In genomic region chr7:80833289-80834104, GRCh38 we compare ENCODE assay signal across 12 cellular contexts.
DNase-seq lines count a peak whose midpoint lies in the region; ATAC-seq and TF ChIP-seq lines count a peak whose summit lies in the region.
"Had no signal": no experiment of that assay in that cellular context is flagged by ENCODE, and none has a peak within 500 bp of the region (broad histone marks: within the 10 kb centered on the region; RNA-seq: fewer than 3 reads in every experiment).

No MANE protein-coding gene starts in this region.

- ATAC-seq in IMR-90 (ENCODE audit: low read depth) = no peak
- peak; percentile 37 for ATAC-seq in foreskin keratinocyte
- ATAC-seq in sciatic nerve = no peak
- ATAC-seq: left lung had no signal

- TF ChIP-seq POLR2A in IMR-90 (IDR thresholded peaks at IDR 0.05; ENCODE audit: low read depth, low read length) = no peak

- H2AFZ ChIP-seq in IMR-90 (replicated peaks; ENCODE audit: low read length, poor library complexity) = no peak overlapping the region
- H2AFZ ChIP-seq: parathyroid adenoma had no signal

- no peak overlapping the region for H2BK20ac ChIP-seq in IMR-90 (ENCODE audit: low read depth, low read length)

- no peak overlapping the region for H3K4me2 ChIP-seq in IMR-90 (ENCODE audit: low read depth, low read length)
- H3K4me2 ChIP-seq: BLaER1 had no signal

- H2AK9ac ChIP-seq in IMR-90 (replicated peaks; ENCODE audit: low read depth, low read length, poor library complexity) = no peak overlapping the region

- no peak overlapping the region for H3K14ac ChIP-seq in IMR-90 (replicated peaks; ENCODE audit: low read depth, low read length)

- no peaks in the 10 kb centered on the region for H3K9me3 ChIP-seq in IMR-90 (ENCODE audit: control insufficient read depth, insufficient read depth, low read length)
- no peaks in the 10 kb centered on the region for H3K9me3 ChIP-seq in SJCRH30 (replicated peaks)
- H3K9me3 ChIP-seq: BLaER1, left lung had no signal

- WGBS in IMR-90 (ENCODE audit: extremely low coverage in 2 of 2, insufficient read length in 1 of 2), 2 experiments = 100% methylated on average over 3 of the region's 10 CpGs; no CpG with 5 or more reads in 1 of the 2 experiments

- no peak for TF ChIP-seq CTCF in IMR-90 (conservative IDR thresholded peaks at IDR 0.05; ENCODE audit: low read depth, low read length)
- TF ChIP-seq CTCF in foreskin keratinocyte (conservative IDR thresholded peaks at IDR 0.05) = no peak

- CTCF ChIA-PET in IMR-90 (lab: Yijun Ruan, JAX) = no interaction called here

- no TSS peak for BruUV-seq in IMR-90 (replicated peaks; lab: Mats Ljungman, UMichigan)

- no peak overlapping the region for H3K23ac ChIP-seq in IMR-90 (ENCODE audit: low read depth, low read length)

- no peak overlapping the region for H2AK5ac ChIP-seq in IMR-90 (ENCODE audit: low read depth, low read length)

- no peak for TF ChIP-seq RAD21 in IMR-90 (IDR thresholded peaks at IDR 0.05; ENCODE audit: low read length)

- H3K4ac ChIP-seq in IMR-90 (ENCODE audit: low read depth, low read length) = no peak overlapping the region

- POLR2A ChIA-PET in IMR-90 (lab: Charles Lee; ENCODE audit: unreplicated experiment) = no interaction called here

- in situ Hi-C loops in IMR-90 (cut with MboI; ENCODE audit: low sequenced_read_pairs) = no loop called here

- H4K5ac ChIP-seq in IMR-90 (ENCODE audit: low read depth, low read length) = no peak overlapping the region

- no peak overlapping the region for H3K18ac ChIP-seq in IMR-90 (ENCODE audit: low read depth, low read length)

- H3K4me1 ChIP-seq in IMR-90 (ENCODE audit: control insufficient read depth, insufficient read depth, low read length) = peaks cover 3% of the 10 kb centered on the region; the same call in 1 of the 2 replicates
- H3K4me1 ChIP-seq in SJCRH30 = peaks cover 10% of the 10 kb centered on the region
- peaks cover 36% of the 10 kb centered on the region for H3K4me1 ChIP-seq in foreskin keratinocyte
- H3K4me1 ChIP-seq: BLaER1, parathyroid adenoma had no signal

- intact Hi-C loops in IMR-90 (cut with micrococcal nuclease) = loop anchor here (5.0 kb wide), 1 partner anchor 61 kb away; no protein-coding TSS in a partner anchor
- intact Hi-C loops in sciatic nerve (cut with DNase I) = loop anchor here (1.0 kb wide), 1 partner anchor 31 kb away; no protein-coding TSS in a partner anchor

- DNase-seq in AG08396 (ENCODE audit: low spot score) = peak; percentile 8
- peak; percentile 75 for DNase-seq in IMR-90
- peak; percentile 9 to 48 for DNase-seq in SJCRH30
- peak; percentile 46 to 79 for DNase-seq in foreskin keratinocyte
- DNase-seq in central memory CD4-positive, alpha-beta T cell = no peak
- DNase-seq in NCI-H146 (lab: John Stamatoyannopoulos, UW) = no peak
- DNase-seq in sciatic nerve (ENCODE audit: low spot score) = no peak
- DNase-seq in NCI-H1092 treated with DMSO at 0.1 percent for 48 hours (lab: John Stamatoyannopoulos, UW) = no peak
- DNase-seq: left lung; stimulated activated CD4-positive, alpha-beta T cell treated with anti-CD3 and anti-CD28 coated beads, Interleukin-4, amount 100 ng/mL, for 1 hour had no signal

- no peak overlapping the region for H3K4me3 ChIP-seq in IMR-90 (ENCODE audit: insufficient read depth, low read depth, low read length)
- H3K4me3 ChIP-seq in SJCRH30 = no peak overlapping the region
- H3K4me3 ChIP-seq: BLaER1, left lung had no signal

- no peak overlapping the region for H3K56ac ChIP-seq in IMR-90 (ENCODE audit: extremely low read depth, insufficient read depth, low read length)

- dilution Hi-C loops in IMR-90 (cut with HindIII; ENCODE audit: low sequenced_read_pairs, unreplicated experiment) = no loop called here

- no peak overlapping the region for H4K91ac ChIP-seq in IMR-90 (ENCODE audit: insufficient read depth, low read depth, low read length)

- H3K36me3 ChIP-seq in IMR-90 (ENCODE audit: control insufficient read depth, insufficient read depth, low read length) (no peaks in the 10 kb centered on the region), SJCRH30 (no peaks in the 10 kb centered on the region)
- H3K36me3 ChIP-seq: BLaER1, left lung had no signal

- peaks cover 2% of the 10 kb centered on the region; the same call in 1 of the 2 replicates for H3K9me1 ChIP-seq in IMR-90 (ENCODE audit: insufficient read depth, low read length)

- H3K27ac ChIP-seq in IMR-90 (ENCODE audit: insufficient read depth, low read length) (no peak overlapping the region), SJCRH30 (peak overlapping the region; percentile 54), foreskin keratinocyte (peak overlapping the region; percentile 38)
- H3K27ac ChIP-seq: BLaER1, left lung, parathyroid adenoma had no signal

- no peak overlapping the region for H2BK5ac ChIP-seq in IMR-90 (ENCODE audit: low read depth, low read length, poor library complexity, severe bottlenecking)

- no peaks in the 10 kb centered on the region for H4K20me1 ChIP-seq in IMR-90 (ENCODE audit: insufficient read depth, low read length)
- H4K20me1 ChIP-seq: BLaER1 had no signal

- peaks cover 10 to 13% of the 10 kb centered on the region in 2 experiments; a peak in 3 of 4 replicates for H3K79me1 ChIP-seq in IMR-90 (ENCODE audit: low read depth in 1 of 2, low read length in 2 of 2)

- H2BK15ac ChIP-seq in IMR-90 (ENCODE audit: low read depth, low read length) = no peak overlapping the region

- H3K27me3 ChIP-seq in IMR-90 (ENCODE audit: control insufficient read depth, insufficient read depth, low read length) = no peaks in the 10 kb centered on the region
- H3K27me3 ChIP-seq in SJCRH30 = no peaks in the 10 kb centered on the region
- no peaks in the 10 kb centered on the region for H3K27me3 ChIP-seq in foreskin keratinocyte
- H3K27me3 ChIP-seq: BLaER1, left lung had no signal

- H3K9ac ChIP-seq in IMR-90 (ENCODE audit: low read depth, low read length) = no peak overlapping the region
- H3K9ac ChIP-seq: BLaER1, parathyroid adenoma had no signal

- H4K8ac ChIP-seq in IMR-90 (ENCODE audit: low read depth in 2 of 2, low read length in 2 of 2) = no peak overlapping the region

- no peak overlapping the region for H2BK120ac ChIP-seq in IMR-90 (ENCODE audit: low read depth, low read length)

TF ChIP-seq in IMR-90, 13 proteins besides CTCF, POLR2A, EP300 and RAD21:
- no peak for TF ChIP-seq RFX5 (IDR thresholded peaks at IDR 0.05; ENCODE audit: low read depth, low read length)
- TF ChIP-seq, protein P1, sequence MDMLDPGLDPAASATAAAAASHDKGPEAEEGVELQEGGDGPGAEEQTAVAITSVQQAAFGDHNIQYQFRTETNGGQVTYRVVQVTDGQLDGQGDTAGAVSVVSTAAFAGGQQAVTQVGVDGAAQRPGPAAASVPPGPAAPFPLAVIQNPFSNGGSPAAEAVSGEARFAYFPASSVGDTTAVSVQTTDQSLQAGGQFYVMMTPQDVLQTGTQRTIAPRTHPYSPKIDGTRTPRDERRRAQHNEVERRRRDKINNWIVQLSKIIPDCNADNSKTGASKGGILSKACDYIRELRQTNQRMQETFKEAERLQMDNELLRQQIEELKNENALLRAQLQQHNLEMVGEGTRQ (IDR thresholded peaks at IDR 0.05; ENCODE audit: low read depth, low read length) = no peak
- no peak for TF ChIP-seq MAFK (IDR thresholded peaks at IDR 0.05; ENCODE audit: low read depth, low read length)
- TF ChIP-seq CEBPB (IDR thresholded peaks at IDR 0.05; ENCODE audit: low read depth, low read length) = no peak
- no peak; the same call in 1 of the 2 replicates for TF ChIP-seq NFE2L2 (IDR thresholded peaks at IDR 0.05; ENCODE audit: low read depth, low read length)
- no peak for TF ChIP-seq MAZ (IDR thresholded peaks at IDR 0.05; ENCODE audit: borderline replicate concordance, low read depth, low read length)
- TF ChIP-seq SMC3 (IDR thresholded peaks at IDR 0.05; ENCODE audit: low read depth, low read length) = no peak
- no peak for TF ChIP-seq CHD1 (IDR thresholded peaks at IDR 0.05; ENCODE audit: low read depth, low read length)
- no peak for TF ChIP-seq MXI1 (IDR thresholded peaks at IDR 0.05; ENCODE audit: borderline replicate concordance, low read depth, low read length)
- TF ChIP-seq, protein P2, sequence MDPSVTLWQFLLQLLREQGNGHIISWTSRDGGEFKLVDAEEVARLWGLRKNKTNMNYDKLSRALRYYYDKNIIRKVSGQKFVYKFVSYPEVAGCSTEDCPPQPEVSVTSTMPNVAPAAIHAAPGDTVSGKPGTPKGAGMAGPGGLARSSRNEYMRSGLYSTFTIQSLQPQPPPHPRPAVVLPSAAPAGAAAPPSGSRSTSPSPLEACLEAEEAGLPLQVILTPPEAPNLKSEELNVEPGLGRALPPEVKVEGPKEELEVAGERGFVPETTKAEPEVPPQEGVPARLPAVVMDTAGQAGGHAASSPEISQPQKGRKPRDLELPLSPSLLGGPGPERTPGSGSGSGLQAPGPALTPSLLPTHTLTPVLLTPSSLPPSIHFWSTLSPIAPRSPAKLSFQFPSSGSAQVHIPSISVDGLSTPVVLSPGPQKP (IDR thresholded peaks at IDR 0.05; ENCODE audit: borderline replicate concordance, low read depth, low read length) = no peak
- TF ChIP-seq RCOR1 (IDR thresholded peaks at IDR 0.05; ENCODE audit: insufficient replicate concordance, low read length) = no peak
- no peak for TF ChIP-seq BHLHE40 (IDR thresholded peaks at IDR 0.05; ENCODE audit: low read depth, low read length)
- no peak for TF ChIP-seq FOS (IDR thresholded peaks at IDR 0.05; ENCODE audit: low read depth, low read length)

Comparison
In these comparisons a context has a peak if more than half of its experiments do, and no peak if none do; other contexts are left out.
1. DNase-seq: peak in AG08396 (single experiment), IMR-90 (single experiment), SJCRH30 (2 of 2) and foreskin keratinocyte (2 of 2); none in central memory CD4-positive, alpha-beta T cell (single experiment), NCI-H146 (single experiment), sciatic nerve (single experiment) and NCI-H1092 treated with DMSO at 0.1 percent for 48 hours (single experiment).